1 cellular context compared by ENCODE assay signal in genomic region chr14:91175296-91175695, GRCh38.
TF ChIP-seq lines count a peak whose summit lies in the region.

No MANE protein-coding gene starts in this region.

TF ChIP-seq in GM12878, 131 proteins besides CTCF, POLR2A, EP300 and RAD21:
- TF ChIP-seq RBBP5 (conservative IDR thresholded peaks at IDR 0.05) (no peak), ESRRA (IDR thresholded peaks at IDR 0.05; ENCODE audit: low read length) (no peak), ZNF622 (IDR thresholded peaks at IDR 0.05) (no peak), NR2C1 (IDR thresholded peaks at IDR 0.05) (no peak), SRF (IDR thresholded peaks at IDR 0.05; ENCODE audit: low read depth in 2 of 2, low read length in 2 of 2) (no peak), CREB1 (IDR thresholded peaks at IDR 0.05; ENCODE audit: low read depth) (no peak), CREM (IDR thresholded peaks at IDR 0.05; ENCODE audit: low read depth) (no peak), RUNX3 (IDR thresholded peaks at IDR 0.05; ENCODE audit: low read length) (no peak), CEBPB (IDR thresholded peaks at IDR 0.05; ENCODE audit: borderline replicate concordance in 1 of 2, low read depth in 2 of 2, low read length in 2 of 2) (no peak), HDGF (IDR thresholded peaks at IDR 0.05) (no peak), TBL1XR1 (IDR thresholded peaks at IDR 0.05; ENCODE audit: low read depth, low read length) (no peak), KAT2A (conservative IDR thresholded peaks at IDR 0.05; ENCODE audit: control insufficient read depth, low read depth, low read length) (no peak), IRF4 (IDR thresholded peaks at IDR 0.05; ENCODE audit: low read depth, low read length) (no peak)
- TF ChIP-seq, protein P1, sequence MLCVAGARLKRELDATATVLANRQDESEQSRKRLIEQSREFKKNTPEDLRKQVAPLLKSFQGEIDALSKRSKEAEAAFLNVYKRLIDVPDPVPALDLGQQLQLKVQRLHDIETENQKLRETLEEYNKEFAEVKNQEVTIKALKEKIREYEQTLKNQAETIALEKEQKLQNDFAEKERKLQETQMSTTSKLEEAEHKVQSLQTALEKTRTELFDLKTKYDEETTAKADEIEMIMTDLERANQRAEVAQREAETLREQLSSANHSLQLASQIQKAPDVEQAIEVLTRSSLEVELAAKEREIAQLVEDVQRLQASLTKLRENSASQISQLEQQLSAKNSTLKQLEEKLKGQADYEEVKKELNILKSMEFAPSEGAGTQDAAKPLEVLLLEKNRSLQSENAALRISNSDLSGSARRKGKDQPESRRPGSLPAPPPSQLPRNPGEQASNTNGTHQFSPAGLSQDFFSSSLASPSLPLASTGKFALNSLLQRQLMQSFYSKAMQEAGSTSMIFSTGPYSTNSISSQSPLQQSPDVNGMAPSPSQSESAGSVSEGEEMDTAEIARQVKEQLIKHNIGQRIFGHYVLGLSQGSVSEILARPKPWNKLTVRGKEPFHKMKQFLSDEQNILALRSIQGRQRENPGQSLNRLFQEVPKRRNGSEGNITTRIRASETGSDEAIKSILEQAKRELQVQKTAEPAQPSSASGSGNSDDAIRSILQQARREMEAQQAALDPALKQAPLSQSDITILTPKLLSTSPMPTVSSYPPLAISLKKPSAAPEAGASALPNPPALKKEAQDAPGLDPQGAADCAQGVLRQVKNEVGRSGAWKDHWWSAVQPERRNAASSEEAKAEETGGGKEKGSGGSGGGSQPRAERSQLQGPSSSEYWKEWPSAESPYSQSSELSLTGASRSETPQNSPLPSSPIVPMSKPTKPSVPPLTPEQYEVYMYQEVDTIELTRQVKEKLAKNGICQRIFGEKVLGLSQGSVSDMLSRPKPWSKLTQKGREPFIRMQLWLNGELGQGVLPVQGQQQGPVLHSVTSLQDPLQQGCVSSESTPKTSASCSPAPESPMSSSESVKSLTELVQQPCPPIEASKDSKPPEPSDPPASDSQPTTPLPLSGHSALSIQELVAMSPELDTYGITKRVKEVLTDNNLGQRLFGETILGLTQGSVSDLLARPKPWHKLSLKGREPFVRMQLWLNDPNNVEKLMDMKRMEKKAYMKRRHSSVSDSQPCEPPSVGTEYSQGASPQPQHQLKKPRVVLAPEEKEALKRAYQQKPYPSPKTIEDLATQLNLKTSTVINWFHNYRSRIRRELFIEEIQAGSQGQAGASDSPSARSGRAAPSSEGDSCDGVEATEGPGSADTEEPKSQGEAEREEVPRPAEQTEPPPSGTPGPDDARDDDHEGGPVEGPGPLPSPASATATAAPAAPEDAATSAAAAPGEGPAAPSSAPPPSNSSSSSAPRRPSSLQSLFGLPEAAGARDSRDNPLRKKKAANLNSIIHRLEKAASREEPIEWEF (IDR thresholded peaks at IDR 0.05; ENCODE audit: insufficient replicate concordance, low read depth, low read length): no peak
- TF ChIP-seq, protein P2, sequence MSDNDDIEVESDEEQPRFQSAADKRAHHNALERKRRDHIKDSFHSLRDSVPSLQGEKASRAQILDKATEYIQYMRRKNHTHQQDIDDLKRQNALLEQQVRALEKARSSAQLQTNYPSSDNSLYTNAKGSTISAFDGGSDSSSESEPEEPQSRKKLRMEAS (IDR thresholded peaks at IDR 0.05; ENCODE audit: low read depth, low read length): no peak
